In the genomic region with DNA sequence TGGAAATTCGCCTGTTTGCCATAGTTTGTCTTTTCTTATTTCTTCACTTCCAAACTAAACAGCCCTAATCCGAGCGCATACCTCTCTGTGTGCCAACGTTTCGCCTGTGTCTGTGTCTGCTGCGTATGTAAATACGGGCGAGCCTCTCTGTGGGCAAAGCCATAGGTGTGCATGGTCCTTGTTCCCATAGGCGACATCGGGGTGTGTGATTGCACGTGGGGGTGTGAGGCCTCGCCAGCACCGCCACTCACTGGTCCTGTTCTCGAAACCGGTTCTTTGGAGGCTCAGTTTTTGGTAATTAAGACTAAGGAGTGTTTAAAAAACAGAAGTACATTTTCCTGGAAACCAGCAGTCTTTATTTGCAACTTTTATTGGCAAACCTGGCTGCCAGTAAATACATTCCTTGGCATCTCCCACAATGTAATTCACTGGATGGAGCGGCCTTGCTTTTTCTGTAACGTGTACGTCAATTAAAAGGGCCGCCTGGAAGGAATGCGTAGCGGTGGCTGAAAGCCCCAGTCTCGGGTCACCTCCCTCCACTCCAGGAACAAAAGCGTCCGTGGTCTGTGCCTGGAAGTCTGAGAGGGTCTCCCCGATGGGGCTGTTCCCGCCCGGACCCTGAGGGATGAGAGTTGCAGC, we compare ENCODE assay signal across 10 cellular contexts. TPM values are rescaled to one million over a fixed set of nuclear protein-coding genes. Genes with fewer than 3 reads are reported as not detected.
A peak's percentile ranks its signal among the peaks of the same experiment; 100 is the strongest.
DNase-seq lines count a peak whose midpoint lies in the region; ATAC-seq and TF ChIP-seq lines count a peak whose summit lies in the region.
"Had no signal": no experiment of that assay in that cellular context is flagged by ENCODE, and none has a peak within 500 bp of the region (broad histone marks: within the 10 kb centered on the region; RNA-seq: fewer than 3 reads in every experiment).

No MANE protein-coding gene starts in this region.

- no peaks in the 10 kb centered on the region for H3K27me3 Mint-ChIP-seq in MCF 10A (ENCODE audit: insufficient read depth, unreplicated experiment)
- H3K27me3 Mint-ChIP-seq in type B pancreatic cell = peaks cover 80% of the 10 kb centered on the region
- H3K27me3 Mint-ChIP-seq in activated T-helper 1 cell treated with anti-CD3 and anti-CD28 coated beads, Interleukin-12 subunit alpha, Interleukin-12 subunit beta, Interleukin-2, Interleukin-4 antibody, amounts not matched to agents 30 ng/mL and 10 ng/mL and 1 ng/mL, durations not matched to agents 14 hours and 24 hours and 36 hours (ENCODE audit: insufficient read depth) = peaks cover 85% of the 10 kb centered on the region

- peaks cover 4% of the 10 kb centered on the region for H3K36me3 Mint-ChIP-seq in MCF 10A (ENCODE audit: insufficient read depth, unreplicated experiment)
- no peaks in the 10 kb centered on the region for H3K36me3 Mint-ChIP-seq in type B pancreatic cell
- H3K36me3 Mint-ChIP-seq in activated T-helper 1 cell treated with anti-CD3 and anti-CD28 coated beads, Interleukin-12 subunit alpha, Interleukin-12 subunit beta, Interleukin-2, Interleukin-4 antibody, amounts not matched to agents 30 ng/mL and 10 ng/mL and 1 ng/mL, durations not matched to agents 14 hours and 24 hours and 36 hours (ENCODE audit: low read depth) = peaks cover 2% of the 10 kb centered on the region
- H3K36me3 Mint-ChIP-seq: activated naive CD4-positive, alpha-beta T cell treated with anti-CD3 and anti-CD28 coated beads, Interleukin-2, amount 50 U/mL, for 72 hours had no signal

- POLR2A ChIA-PET in MCF 10A (lab: Yijun Ruan, JAX) = no interaction called here

- H3K9me3 Mint-ChIP-seq in MCF 10A (ENCODE audit: unreplicated experiment) (no peaks in the 10 kb centered on the region), type B pancreatic cell (no peaks in the 10 kb centered on the region)
- H3K9me3 Mint-ChIP-seq in activated T-helper 1 cell treated with anti-CD3 and anti-CD28 coated beads, Interleukin-12 subunit alpha, Interleukin-12 subunit beta, Interleukin-2, Interleukin-4 antibody, amounts not matched to agents 30 ng/mL and 10 ng/mL and 1 ng/mL, durations not matched to agents 14 hours and 24 hours and 36 hours = no peaks in the 10 kb centered on the region
- H3K9me3 Mint-ChIP-seq: activated naive CD4-positive, alpha-beta T cell treated with anti-CD3 and anti-CD28 coated beads, Interleukin-2, amount 50 U/mL, for 72 hours had no signal

- H3K9me3 ChIP-seq in lower lobe of right lung = no peaks in the 10 kb centered on the region

- H3K4me3 ChIP-seq in lower lobe of right lung = peak overlapping the region; percentile 52

- peak; percentile 52 for DNase-seq in activated effector memory CD4-positive, alpha-beta T cell treated with anti-CD3 and anti-CD28 coated beads, Interleukin-2, amount 50 U/mL, for 16 hours
- DNase-seq in activated effector memory CD4-positive, alpha-beta T cell treated with Interleukin-2 at 50 U/mL for 16 hours = no peak
- DNase-seq in MCF 10A (ENCODE audit: unreplicated experiment) (no peak), lower lobe of right lung (no peak), type B pancreatic cell (ENCODE audit: extremely low spot score, unreplicated experiment) (no peak)
- no peak for DNase-seq in activated T-helper 1 cell treated with anti-CD3 and anti-CD28 coated beads, Interleukin-12 subunit alpha, Interleukin-12 subunit beta, Interleukin-2, Interleukin-4 antibody, amounts not matched to agents 30 ng/mL and 10 ng/mL and 1 ng/mL, durations not matched to agents 14 hours and 24 hours and 36 hours (ENCODE audit: low spot score)
- DNase-seq: SHP77 treated with DMSO at 0.1 percent for 48 hours had no signal

- H3K27ac Mint-ChIP-seq in MCF 10A (ENCODE audit: low read depth, unreplicated experiment) (no peak overlapping the region), type B pancreatic cell (no peak overlapping the region)
- no peak overlapping the region for H3K27ac Mint-ChIP-seq in activated T-helper 1 cell treated with anti-CD3 and anti-CD28 coated beads, Interleukin-12 subunit alpha, Interleukin-12 subunit beta, Interleukin-2, Interleukin-4 antibody, amounts not matched to agents 30 ng/mL and 10 ng/mL and 1 ng/mL, durations not matched to agents 14 hours and 24 hours and 36 hours
- H3K27ac Mint-ChIP-seq: activated naive CD4-positive, alpha-beta T cell treated with anti-CD3 and anti-CD28 coated beads, Interleukin-2, amount 50 U/mL, for 72 hours had no signal

- H3K4me1 Mint-ChIP-seq in MCF 10A (ENCODE audit: insufficient read depth, unreplicated experiment) (no peaks in the 10 kb centered on the region), type B pancreatic cell (ENCODE audit: unreplicated experiment) (peaks cover 34% of the 10 kb centered on the region)
- H3K4me1 Mint-ChIP-seq in activated T-helper 1 cell treated with anti-CD3 and anti-CD28 coated beads, Interleukin-12 subunit alpha, Interleukin-12 subunit beta, Interleukin-2, Interleukin-4 antibody, amounts not matched to agents 30 ng/mL and 10 ng/mL and 1 ng/mL, durations not matched to agents 14 hours and 24 hours and 36 hours (ENCODE audit: low read depth) = peaks cover 13% of the 10 kb centered on the region

- TF ChIP-seq CTCF in MCF 10A (IDR thresholded peaks at IDR 0.05; ENCODE audit: unreplicated experiment) = no peak
- TF ChIP-seq CTCF in lower lobe of right lung (IDR thresholded peaks at IDR 0.05) = no peak
- TF ChIP-seq CTCF in type B pancreatic cell (conservative IDR thresholded peaks at IDR 0.05) = no peak

- peaks cover 97% of the 10 kb centered on the region for H3K27me3 ChIP-seq in lower lobe of right lung (ENCODE audit: low read depth)

- intact Hi-C loops in MCF 10A (cut with micrococcal nuclease) = loop anchor here (1.0 to 2.0 kb wide), 4 partner anchors 500 to 1030 kb away; no protein-coding TSS in a partner anchor
- intact Hi-C loops in lower lobe of right lung (cut with DNase I) = loop anchor here (10.0 kb wide), 1 partner anchor 591 kb away; no protein-coding TSS in a partner anchor
- intact Hi-C loops in activated T-helper 1 cell treated with anti-CD3 and anti-CD28 coated beads, Interleukin-12 subunit alpha, Interleukin-12 subunit beta, Interleukin-2, Interleukin-4 antibody, amounts not matched to agents 30 ng/mL and 10 ng/mL and 1 ng/mL, durations not matched to agents 14 hours and 24 hours and 36 hours (cut with micrococcal nuclease) = loop anchor here (1.0 kb wide), 4 partner anchors 8 to 1030 kb away; no protein-coding TSS in a partner anchor

- no peaks in the 10 kb centered on the region for H3K36me3 ChIP-seq in lower lobe of right lung

- BruUV-seq in MCF 10A (replicated peaks; lab: Mats Ljungman, UMichigan) = no TSS peak

- CTCF ChIA-PET in MCF 10A (lab: Yijun Ruan, JAX) = interaction anchor here (1.0 to 2.6 kb wide), 2 partner anchors 85 to 500 kb away, joined by 3 to 16 read pairs; no protein-coding TSS in a partner anchor

- peaks cover 45% of the 10 kb centered on the region for H3K4me1 ChIP-seq in lower lobe of right lung

- ATAC-seq in lower lobe of right lung (peak in 1 of 2 donors; percentile 4), GM18502 (IDR thresholded peaks at IDR 0.05; ENCODE audit: poor library complexity, unreplicated experiment) (no peak), GM19035 (IDR thresholded peaks at IDR 0.05; ENCODE audit: unreplicated experiment) (no peak)

- H3K4me3 Mint-ChIP-seq in MCF 10A (ENCODE audit: unreplicated experiment) (peak overlapping the region; percentile 28), type B pancreatic cell (peak overlapping the region; percentile 72)
- no peak overlapping the region for H3K4me3 Mint-ChIP-seq in activated T-helper 1 cell treated with anti-CD3 and anti-CD28 coated beads, Interleukin-12 subunit alpha, Interleukin-12 subunit beta, Interleukin-2, Interleukin-4 antibody, amounts not matched to agents 30 ng/mL and 10 ng/mL and 1 ng/mL, durations not matched to agents 14 hours and 24 hours and 36 hours

- no peak overlapping the region for H3K27ac ChIP-seq in lower lobe of right lung

RNA-seq across cellular contexts. Expression of gene FOXC1, which starts 5.9 kb away (rescaled TPM):
- total RNA-seq in MCF 10A (2022) (16.7 and 16.8 TPM in 2 replicates), lower lobe of right lung (2.3 TPM), type B pancreatic cell (ENCODE audit: low replicate concordance) (20.8 and 53.5 TPM in 2 replicates)
- total RNA-seq in activated T-helper 1 cell treated with anti-CD3 and anti-CD28 coated beads, Interleukin-12 subunit alpha, Interleukin-12 subunit beta, Interleukin-2, Interleukin-4 antibody, amounts not matched to agents 30 ng/mL and 10 ng/mL and 1 ng/mL, durations not matched to agents 14 hours and 24 hours and 36 hours = 0.23 and 0.44 TPM in 2 replicates
